In the genomic region with DNA sequence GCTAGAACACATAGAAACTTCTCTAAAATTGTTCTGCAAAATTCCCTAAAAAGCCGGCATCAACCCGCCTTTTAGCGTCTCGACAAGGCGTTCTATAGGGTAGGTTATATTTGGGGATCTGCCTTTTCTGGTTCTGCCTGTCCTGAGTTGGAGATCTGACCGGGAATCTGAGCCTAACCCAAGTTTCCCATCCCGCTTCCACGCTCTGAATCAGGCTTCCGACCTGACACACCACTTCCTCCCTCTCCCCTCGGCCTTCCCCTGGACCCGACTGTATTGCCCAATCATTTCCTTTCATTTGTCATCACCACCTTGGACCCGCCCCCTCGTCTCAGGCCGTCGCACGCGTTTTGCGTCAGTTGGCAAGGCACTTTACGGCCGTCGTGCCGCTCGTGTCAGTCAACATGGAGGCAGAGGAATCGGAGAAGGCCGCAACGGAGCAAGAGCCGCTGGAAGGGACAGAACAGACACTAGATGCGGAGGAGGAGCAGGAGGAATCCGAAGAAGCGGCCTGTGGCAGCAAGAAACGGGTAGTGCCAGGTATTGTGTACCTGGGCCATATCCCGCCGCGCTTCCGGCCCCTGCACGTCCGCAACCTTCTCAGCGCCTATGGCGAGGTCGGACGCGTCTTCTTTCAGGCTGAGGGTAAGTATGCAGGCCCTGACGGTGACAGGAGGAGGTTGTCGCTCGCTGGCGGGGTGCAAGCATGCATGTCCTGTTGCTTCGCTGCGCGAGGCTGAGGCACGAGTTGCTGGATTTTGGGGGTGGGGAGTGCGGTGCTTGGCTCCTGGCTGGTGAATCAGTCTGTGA, we compare ENCODE assay signal across 8 cellular contexts. TPM values are rescaled to one million over a fixed set of nuclear protein-coding genes. Genes with fewer than 3 reads are reported as not detected.
DNase-seq lines count a peak whose midpoint lies in the region; ATAC-seq and TF ChIP-seq lines count a peak whose summit lies in the region.

A gene (plus strand): TSS at position 375 of the 810 bp plus-strand sequence. CDS start 30 bp downstream, at position 405.

- no peaks in the 10 kb centered on the region for H3K9me3 ChIP-seq in IMR-90 (ENCODE audit: control insufficient read depth, insufficient read depth, low read length)
- H3K9me3 ChIP-seq in OCI-LY7 (ENCODE audit: low read length), result no peaks in the 10 kb centered on the region

- H4K5ac ChIP-seq in IMR-90 (ENCODE audit: low read depth, low read length), result peak within 1 kb of the TSS; percentile 92

- no peaks in the 10 kb centered on the region for H4K20me1 ChIP-seq in IMR-90 (ENCODE audit: insufficient read depth, low read length)
- 0 out of 2 replicates have a peak, but pooled peaks cover 7% of the 10 kb centered on the region for H4K20me1 ChIP-seq in OCI-LY7 (ENCODE audit: insufficient read depth, low read length)

- POLR2A ChIA-PET in IMR-90 (lab: Charles Lee; ENCODE audit: unreplicated experiment) (no interaction called here), OCI-LY7 (lab: Charles Lee) (interaction anchor here (1.2 kb wide), 1 partner anchor 380 kb away, joined by 3 read pairs; a partner anchor contains a TSS)

- WGBS in IMR-90 (ENCODE audit: extremely low coverage in 2 of 2, insufficient read length in 1 of 2), 2 experiments, result 2% methylated on average over 20 of the region's 51 CpGs; no CpG with 5 or more reads in 1 of the 2 experiments

- H3K36me3 ChIP-seq in IMR-90 (ENCODE audit: control insufficient read depth, insufficient read depth, low read length), result peaks cover 12% of the 10 kb centered on the region
- peaks cover 34% of the 10 kb centered on the region for H3K36me3 ChIP-seq in OCI-LY7 (ENCODE audit: insufficient read depth, low read length)

- ATAC-seq in GM21528 (IDR thresholded peaks at IDR 0.05; ENCODE audit: low FRiP score, unreplicated experiment), result peak; percentile 80
- peak; percentile 83 for ATAC-seq in IMR-90 (ENCODE audit: low read depth)

- H3K9me2 ChIP-seq in OCI-LY7 (ENCODE audit: insufficient read depth, low read length), result no peaks in the 10 kb centered on the region

- H3K27ac ChIP-seq in IMR-90 (ENCODE audit: insufficient read depth, low read length) (peak within 1 kb of the TSS; percentile 85), OCI-LY7 (ENCODE audit: low read depth, low read length, poor library complexity, severe bottlenecking) (peak within 1 kb of the TSS; percentile 60)

- peak within 1 kb of the TSS; percentile 69 for H4K91ac ChIP-seq in IMR-90 (ENCODE audit: insufficient read depth, low read depth, low read length)

- no peak within 1 kb of the TSS for H2BK20ac ChIP-seq in IMR-90 (ENCODE audit: low read depth, low read length)

- H3K4me2 ChIP-seq in IMR-90 (ENCODE audit: low read depth, low read length), result peak within 1 kb of the TSS; percentile 91
- H3K4me2 ChIP-seq in OCI-LY7 (ENCODE audit: low read length), result peak within 1 kb of the TSS; percentile 99

- in situ Hi-C loops in IMR-90 (cut with MboI; ENCODE audit: low sequenced_read_pairs), result no loop called here

- CTCF ChIA-PET in IMR-90 (lab: Yijun Ruan, JAX), result interaction anchor here (2.4 kb wide), 1 partner anchor 21 kb away, joined by 24 read pairs; no protein-coding TSS in a partner anchor
- CTCF ChIA-PET in OCI-LY7 (lab: Charles Lee; ENCODE audit: unreplicated experiment), result no interaction called here

- peaks cover 8 to 19% of the 10 kb centered on the region in 2 experiments; a peak in 3 of 4 replicates for H3K79me1 ChIP-seq in IMR-90 (ENCODE audit: low read depth in 1 of 2, low read length in 2 of 2)

- DNase-seq in DMS 273 (lab: John Stamatoyannopoulos, UW; ENCODE audit: unreplicated experiment) (peak; percentile 99), IMR-90 (peak; percentile 98), OCI-LY7 (ENCODE audit: low spot score) (peak; percentile 97), activated T-cell treated with anti-CD3 and anti-CD28 coated beads for 1 hour (ENCODE audit: low read depth) (peak; percentile 96), epidermal melanocyte (ENCODE audit: insufficient read length, low spot score) (peak; percentile 97), midbrain (lab: John Stamatoyannopoulos, UW) (peak; percentile 98)
- peak; percentile 95 to 97 for DNase-seq in stimulated activated CD8-positive, alpha-beta memory T cell treated with anti-CD3 and anti-CD28 coated beads, Interleukin-2, amount 100 ng/mL, for 1 hour (ENCODE audit: low read depth in 2 of 2)

- H3K4me1 ChIP-seq in IMR-90 (ENCODE audit: control insufficient read depth, insufficient read depth, low read length) (peaks cover 3% of the 10 kb centered on the region; the same call in 1 of the 2 replicates), OCI-LY7 (ENCODE audit: insufficient read depth, low read length, poor library complexity, severe bottlenecking) (peaks cover 30% of the 10 kb centered on the region)

- H2AFZ ChIP-seq in IMR-90 (replicated peaks; ENCODE audit: low read length, poor library complexity) (peak within 1 kb of the TSS; percentile 95), OCI-LY7 (ENCODE audit: low read length) (peak within 1 kb of the TSS; percentile 55)

- peak within 1 kb of the TSS; percentile 84 for H2AK9ac ChIP-seq in IMR-90 (replicated peaks; ENCODE audit: low read depth, low read length, poor library complexity)

- TF ChIP-seq POLR2A in IMR-90 (IDR thresholded peaks at IDR 0.05; ENCODE audit: low read depth, low read length), result peak; percentile 71; the same call in 1 of the 2 replicates

- H3K27me3 ChIP-seq in IMR-90 (ENCODE audit: control insufficient read depth, insufficient read depth, low read length), result no peaks in the 10 kb centered on the region

- peaks cover 26% of the 10 kb centered on the region for H3K79me2 ChIP-seq in OCI-LY7 (ENCODE audit: insufficient read depth, low read depth, low read length)

- H3K4ac ChIP-seq in IMR-90 (ENCODE audit: low read depth, low read length), result peak within 1 kb of the TSS; percentile 82

- peak within 1 kb of the TSS; percentile 96 for H3K9ac ChIP-seq in IMR-90 (ENCODE audit: low read depth, low read length)

- H2BK15ac ChIP-seq in IMR-90 (ENCODE audit: low read depth, low read length), result no peak within 1 kb of the TSS

- peak within 1 kb of the TSS; percentile 86 for H3K56ac ChIP-seq in IMR-90 (ENCODE audit: extremely low read depth, insufficient read depth, low read length)

- peak within 1 kb of the TSS; percentile 69 for H2AK5ac ChIP-seq in IMR-90 (ENCODE audit: low read depth, low read length)

- no TSS peak for BruUV-seq in IMR-90 (replicated peaks; lab: Mats Ljungman, UMichigan)
- no TSS peak for BruUV-seq in OCI-LY7 (replicated peaks; lab: Mats Ljungman, UMichigan)

- peak within 1 kb of the TSS; percentile 37 for H3K18ac ChIP-seq in IMR-90 (ENCODE audit: low read depth, low read length)

- dilution Hi-C loops in IMR-90 (cut with HindIII; ENCODE audit: low sequenced_read_pairs, unreplicated experiment), result no loop called here

- intact Hi-C loops in IMR-90 (cut with micrococcal nuclease) (no loop called here), OCI-LY7 (cut with micrococcal nuclease; ENCODE audit: unreplicated experiment) (loop anchor here (1.0 to 5.0 kb wide), 2 partner anchors 255 to 419 kb away; no protein-coding TSS in a partner anchor)

- peak within 1 kb of the TSS; percentile 40; the same call in 1 of the 2 replicates for H2BK120ac ChIP-seq in IMR-90 (ENCODE audit: low read depth, low read length)

- peak within 1 kb of the TSS; percentile 79 for H2BK5ac ChIP-seq in IMR-90 (ENCODE audit: low read depth, low read length, poor library complexity, severe bottlenecking)

- H3K9me1 ChIP-seq in IMR-90 (ENCODE audit: insufficient read depth, low read length), result no peaks in the 10 kb centered on the region; the same call in 1 of the 2 replicates

- peak within 1 kb of the TSS; percentile 80 for H3K23ac ChIP-seq in IMR-90 (ENCODE audit: low read depth, low read length)

- TF ChIP-seq RAD21 in IMR-90 (IDR thresholded peaks at IDR 0.05; ENCODE audit: low read length), result no peak

- no peak for TF ChIP-seq CTCF in IMR-90 (conservative IDR thresholded peaks at IDR 0.05; ENCODE audit: low read depth, low read length)
- TF ChIP-seq CTCF in OCI-LY7 (conservative IDR thresholded peaks at IDR 0.05; ENCODE audit: low read length), result no peak

- H3K4me3 ChIP-seq in IMR-90 (ENCODE audit: insufficient read depth, low read depth, low read length), result peak within 1 kb of the TSS; percentile 91
- peak within 1 kb of the TSS; percentile 91 for H3K4me3 ChIP-seq in OCI-LY7 (ENCODE audit: low read depth, low read length, poor library complexity, severe bottlenecking)

- H4K8ac ChIP-seq in IMR-90 (ENCODE audit: low read depth in 2 of 2, low read length in 2 of 2), result peak within 1 kb of the TSS; percentile 94 to 95

- peak within 1 kb of the TSS; percentile 85 for H3K14ac ChIP-seq in IMR-90 (replicated peaks; ENCODE audit: low read depth, low read length)

TF ChIP-seq in IMR-90, 13 proteins besides CTCF, POLR2A, EP300 and RAD21 (continues in another document):
- TF ChIP-seq, protein P1, sequence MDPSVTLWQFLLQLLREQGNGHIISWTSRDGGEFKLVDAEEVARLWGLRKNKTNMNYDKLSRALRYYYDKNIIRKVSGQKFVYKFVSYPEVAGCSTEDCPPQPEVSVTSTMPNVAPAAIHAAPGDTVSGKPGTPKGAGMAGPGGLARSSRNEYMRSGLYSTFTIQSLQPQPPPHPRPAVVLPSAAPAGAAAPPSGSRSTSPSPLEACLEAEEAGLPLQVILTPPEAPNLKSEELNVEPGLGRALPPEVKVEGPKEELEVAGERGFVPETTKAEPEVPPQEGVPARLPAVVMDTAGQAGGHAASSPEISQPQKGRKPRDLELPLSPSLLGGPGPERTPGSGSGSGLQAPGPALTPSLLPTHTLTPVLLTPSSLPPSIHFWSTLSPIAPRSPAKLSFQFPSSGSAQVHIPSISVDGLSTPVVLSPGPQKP (IDR thresholded peaks at IDR 0.05; ENCODE audit: borderline replicate concordance, low read depth, low read length), result no peak
- TF ChIP-seq SMC3 (IDR thresholded peaks at IDR 0.05; ENCODE audit: low read depth, low read length), result no peak
- TF ChIP-seq MAZ (IDR thresholded peaks at IDR 0.05; ENCODE audit: borderline replicate concordance, low read depth, low read length), result peak; percentile 86; the same call in 1 of the 2 replicates
- TF ChIP-seq FOS (IDR thresholded peaks at IDR 0.05; ENCODE audit: low read depth, low read length), result peak; percentile 32; the same call in 1 of the 2 replicates
- peak; percentile 72 for TF ChIP-seq MXI1 (IDR thresholded peaks at IDR 0.05; ENCODE audit: borderline replicate concordance, low read depth, low read length)

RNA-seq across cellular contexts. Expression of the gene that starts here (rescaled TPM):
- total RNA-seq in IMR-90 (2012; rRNA removed) (12.2 and 15.4 TPM in 2 replicates), OCI-LY7 (2022) (25.3 and 26.3 TPM in 2 replicates)
- polyA plus RNA-seq in IMR-90 (2012; rRNA removed), result 15.2 and 16.7 TPM in 2 replicates
- polyA plus RNA-seq in IMR-90 (2012; cell fraction: cytosol; rRNA removed), result 11.9 and 18.6 TPM in 2 replicates
- 9.6 and 14.5 TPM in 2 replicates for polyA plus RNA-seq in IMR-90 (2012; cell fraction: nucleus; rRNA removed; ENCODE audit: low replicate concordance)
- 32.2 and 34.6 TPM in 2 replicates for total RNA-seq in OCI-LY7 (2014; rRNA removed; shearing (Covaris generic))

Comparison
In these comparisons a context has a peak if more than half of its experiments do, and no peak if none do; other contexts are left out.
1. Peak in every context shown above with its lines: DNase-seq, ATAC-seq, H3K4me3 ChIP-seq and H3K27ac ChIP-seq.